Comparison of ENCODE assay signal across 9 cellular contexts in the genomic region with DNA sequence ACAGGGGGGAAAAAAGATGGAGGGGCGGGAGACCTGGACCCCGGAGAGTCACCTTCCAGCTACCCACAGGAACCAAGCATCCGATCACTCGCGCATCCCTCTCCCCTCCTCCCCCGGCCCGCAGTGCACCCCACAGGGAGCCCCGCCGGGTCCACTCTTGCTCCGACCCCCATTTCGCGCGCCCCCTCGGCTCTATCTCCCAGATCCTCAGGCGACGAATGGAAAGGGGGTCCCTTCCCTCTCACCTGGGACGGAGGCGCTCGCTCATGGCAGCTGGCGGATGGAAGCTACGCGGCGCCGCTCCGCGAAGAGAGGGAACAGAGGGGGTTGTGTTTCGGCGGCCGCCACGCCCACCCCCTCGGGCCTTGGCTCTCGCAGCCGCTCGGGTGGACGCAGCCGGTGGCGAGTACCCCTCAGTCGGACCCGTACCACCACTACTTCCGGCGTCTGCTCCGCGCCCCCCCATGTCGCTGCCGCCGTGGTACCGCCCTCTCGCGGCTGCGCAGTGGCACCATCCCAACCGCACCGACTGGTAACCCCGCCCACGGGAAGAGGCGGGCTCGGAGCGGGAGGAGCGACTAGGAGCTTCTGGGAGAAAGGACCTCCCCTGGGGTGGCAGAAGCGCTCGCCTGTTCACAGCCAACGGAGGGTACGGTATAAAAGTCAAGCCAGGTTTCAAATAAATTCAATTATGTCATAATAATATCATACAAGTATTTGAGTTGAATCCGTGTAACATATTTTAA. TPM values are rescaled to one million over a fixed set of nuclear protein-coding genes. Genes with fewer than 3 reads are reported as not detected.
A peak's percentile ranks its signal among the peaks of the same experiment; 100 is the strongest.
DNase-seq lines count a peak whose midpoint lies in the region; ATAC-seq, FAIRE-seq and TF ChIP-seq lines count a peak whose summit lies in the region.
"Had no signal": no experiment of that assay in that cellular context is flagged by ENCODE, and none has a peak within 500 bp of the region (broad histone marks: within the 10 kb centered on the region; RNA-seq: fewer than 3 reads in every experiment).

No MANE protein-coding gene starts in this region.

- H3K27ac ChIP-seq in kidney (ENCODE audit: low read depth in 2 of 2, low read length in 2 of 2), result peak overlapping the region; percentile 26 to 47

- no peak for TF ChIP-seq CTCF in kidney (IDR thresholded peaks at IDR 0.05; ENCODE audit: borderline replicate concordance, extremely low read depth, insufficient read depth)

- H3K4me1 ChIP-seq in kidney (ENCODE audit: control insufficient read depth in 1 of 2, insufficient read depth in 1 of 2, low read depth in 1 of 2, low read length in 2 of 2), result peaks cover 15% of the 10 kb centered on the region in 2 donors

- peak overlapping the region; percentile 14 to 70 for H3K9ac ChIP-seq in kidney (ENCODE audit: low read length in 2 of 2)

- peak; percentile 93 to 95 for DNase-seq in AML-193 (lab: John Stamatoyannopoulos, UW)
- peak; percentile 83 for DNase-seq in NCI-H446 treated with DMSO at 0.1 percent for 48 hours (lab: John Stamatoyannopoulos, UW)
- DNase-seq in activated CD4-positive, CD25-positive, alpha-beta regulatory T cell treated with anti-CD3 and anti-CD28 coated beads, Interleukin-2, amount 50 U/mL, for 72 hours, result peak; percentile 98
- DNase-seq in cerebellum (ENCODE audit: low spot score), result peak; percentile 98
- DNase-seq in kidney, result peak; percentile 98
- peak; percentile 96 to 97 for DNase-seq in stimulated activated CD4-positive, alpha-beta T cell treated with anti-CD3 and anti-CD28 coated beads, Interleukin-15, amount 100 ng/mL, for 1 hour (ENCODE audit: low read depth in 1 of 2, low spot score in 1 of 2)

- intact Hi-C loops in kidney (cut with DNase I), result no loop called here

- peaks cover 10 to 12% of the 10 kb centered on the region in 2 donors for H3K36me3 ChIP-seq in kidney (ENCODE audit: control insufficient read depth in 1 of 2, insufficient read depth in 2 of 2, low read length in 2 of 2)

- ATAC-seq in GM19043 (IDR thresholded peaks at IDR 0.05; ENCODE audit: low read depth, unreplicated experiment) (peak; percentile 71), HG03354 (IDR thresholded peaks at IDR 0.05; ENCODE audit: poor library complexity, severe bottlenecking, unreplicated experiment) (peak; percentile 84)

- peak overlapping the region; percentile 77 to 86 for H3K4me3 ChIP-seq in kidney (ENCODE audit: low read length in 2 of 2)

- FAIRE-seq in kidney (lab: Jason Lieb, UNC), result no peak
- FAIRE-seq: colon had no signal

- no peaks in the 10 kb centered on the region for H3K9me3 ChIP-seq in kidney (ENCODE audit: control insufficient read depth in 1 of 2, low read length in 2 of 2)

RNA-seq across cellular contexts. Expression of a gene that starts 29.7 kb away (rescaled TPM):
- total RNA-seq in cerebellum (not detected), kidney (not detected)
- not detected for polyA plus RNA-seq in kidney (ENCODE audit: insufficient read depth, low read depth, low replicate concordance)

RNA-seq across cellular contexts. Expression of a gene that starts 39.2 kb away (rescaled TPM):
- total RNA-seq in cerebellum, result 24.0 TPM
- total RNA-seq in kidney, result 41.6 TPM
- polyA plus RNA-seq in kidney (ENCODE audit: insufficient read depth, low read depth, low replicate concordance), result 28.2 TPM

Comparison
In these comparisons a context has a peak if more than half of its experiments do, and no peak if none do; other contexts are left out.
1. Peak in every context shown above with its lines: DNase-seq, ATAC-seq, H3K4me3 ChIP-seq and H3K27ac ChIP-seq.